1 cellular context compared by ENCODE assay signal in genomic region chr1:207579436-207579799, GRCh38.
A peak's percentile ranks its signal among the peaks of the same experiment; 100 is the strongest.
TF ChIP-seq lines count a peak whose summit lies in the region.

No MANE protein-coding gene starts in this region.

TF ChIP-seq in K562, 482 proteins besides CTCF, POLR2A, EP300 and RAD21 (continued from another document and continues in another):
- no peak for TF ChIP-seq MLX (CRISPR knock-in tag; conservative IDR thresholded peaks at IDR 0.05)
- TF ChIP-seq, protein P1, sequence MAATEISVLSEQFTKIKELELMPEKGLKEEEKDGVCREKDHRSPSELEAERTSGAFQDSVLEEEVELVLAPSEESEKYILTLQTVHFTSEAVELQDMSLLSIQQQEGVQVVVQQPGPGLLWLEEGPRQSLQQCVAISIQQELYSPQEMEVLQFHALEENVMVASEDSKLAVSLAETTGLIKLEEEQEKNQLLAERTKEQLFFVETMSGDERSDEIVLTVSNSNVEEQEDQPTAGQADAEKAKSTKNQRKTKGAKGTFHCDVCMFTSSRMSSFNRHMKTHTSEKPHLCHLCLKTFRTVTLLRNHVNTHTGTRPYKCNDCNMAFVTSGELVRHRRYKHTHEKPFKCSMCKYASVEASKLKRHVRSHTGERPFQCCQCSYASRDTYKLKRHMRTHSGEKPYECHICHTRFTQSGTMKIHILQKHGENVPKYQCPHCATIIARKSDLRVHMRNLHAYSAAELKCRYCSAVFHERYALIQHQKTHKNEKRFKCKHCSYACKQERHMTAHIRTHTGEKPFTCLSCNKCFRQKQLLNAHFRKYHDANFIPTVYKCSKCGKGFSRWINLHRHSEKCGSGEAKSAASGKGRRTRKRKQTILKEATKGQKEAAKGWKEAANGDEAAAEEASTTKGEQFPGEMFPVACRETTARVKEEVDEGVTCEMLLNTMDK (IDR thresholded peaks at IDR 0.05; ENCODE audit: borderline replicate concordance, insufficient read depth, low read depth, low read length, poor library complexity, severe bottlenecking) = peak; percentile 24
- TF ChIP-seq NONO (IDR thresholded peaks at IDR 0.05; ENCODE audit: low read depth in 2 of 2, low read length in 1 of 2) = no peak
- TF ChIP-seq CC2D1A (IDR thresholded peaks at IDR 0.05) = peak; percentile 86
- TF ChIP-seq NR2C1 (IDR thresholded peaks at IDR 0.05) = no peak
- TF ChIP-seq NR2C1 (tag; IDR thresholded peaks at IDR 0.05) = peak; percentile 58; the same call in 1 of the 2 replicates
- peak; percentile 13; the same call in 1 of the 2 replicates for TF ChIP-seq PHF21A (IDR thresholded peaks at IDR 0.05; ENCODE audit: borderline replicate concordance, low read depth)
- TF ChIP-seq ZNF347 (CRISPR knock-in tag; IDR thresholded peaks at IDR 0.05; ENCODE audit: low read depth) = no peak
- TF ChIP-seq HDAC6 (IDR thresholded peaks at IDR 0.05; ENCODE audit: low read depth, low read length) = no peak
- no peak for TF ChIP-seq CEBPB (tag; IDR thresholded peaks at IDR 0.05)
- peak; percentile 91 for TF ChIP-seq CTBP1 (IDR thresholded peaks at IDR 0.05; ENCODE audit: borderline replicate concordance)
- TF ChIP-seq MED1 (CRISPR knock-in tag; IDR thresholded peaks at IDR 0.05; ENCODE audit: borderline replicate concordance) = no peak
- no peak for TF ChIP-seq ELF1 (tag; IDR thresholded peaks at IDR 0.05)
- TF ChIP-seq HDAC1 (IDR thresholded peaks at IDR 0.05) = peak in 1 of 2 experiments; percentile 58; a peak in 1 of 4 replicates
- 0 out of 2 replicates have a peak, but pooled peaks have one; percentile 55 for TF ChIP-seq KLF13 (tag; IDR thresholded peaks at IDR 0.05; ENCODE audit: borderline replicate concordance, low read depth)
- TF ChIP-seq GABPB1 (CRISPR knock-in tag; IDR thresholded peaks at IDR 0.05) = no peak
- TF ChIP-seq ZZZ3 (IDR thresholded peaks at IDR 0.05) = no peak
- TF ChIP-seq U2AF1 (optimal IDR thresholded peaks at IDR 0.05; ENCODE audit: low read depth, low read length) = no peak
- peak; percentile 23; the same call in 1 of the 2 replicates for TF ChIP-seq ATF7 (IDR thresholded peaks at IDR 0.05)
- TF ChIP-seq, protein P2, sequence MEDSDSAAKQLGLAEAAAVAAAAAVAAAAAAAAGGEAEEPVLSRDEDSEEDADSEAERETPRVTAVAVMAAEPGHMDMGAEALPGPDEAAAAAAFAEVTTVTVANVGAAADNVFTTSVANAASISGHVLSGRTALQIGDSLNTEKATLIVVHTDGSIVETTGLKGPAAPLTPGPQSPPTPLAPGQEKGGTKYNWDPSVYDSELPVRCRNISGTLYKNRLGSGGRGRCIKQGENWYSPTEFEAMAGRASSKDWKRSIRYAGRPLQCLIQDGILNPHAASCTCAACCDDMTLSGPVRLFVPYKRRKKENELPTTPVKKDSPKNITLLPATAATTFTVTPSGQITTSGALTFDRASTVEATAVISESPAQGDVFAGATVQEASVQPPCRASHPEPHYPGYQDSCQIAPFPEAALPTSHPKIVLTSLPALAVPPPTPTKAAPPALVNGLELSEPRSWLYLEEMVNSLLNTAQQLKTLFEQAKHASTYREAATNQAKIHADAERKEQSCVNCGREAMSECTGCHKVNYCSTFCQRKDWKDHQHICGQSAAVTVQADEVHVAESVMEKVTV (CRISPR knock-in tag; IDR thresholded peaks at IDR 0.05) = peak; percentile 91
- peak; percentile 98 for TF ChIP-seq RREB1 (CRISPR knock-in tag; IDR thresholded peaks at IDR 0.05)
- no peak for TF ChIP-seq ZFP36 (IDR thresholded peaks at IDR 0.05; ENCODE audit: low read depth, low read length, partially characterized antibody)
- TF ChIP-seq PYGO2 (tag; IDR thresholded peaks at IDR 0.05) = no peak
- TF ChIP-seq EZH2 (IDR thresholded peaks at IDR 0.05; ENCODE audit: borderline replicate concordance, low read depth, low read length) = no peak
- TF ChIP-seq RB1 (IDR thresholded peaks at IDR 0.05; ENCODE audit: low read depth) = peak; percentile 68
- TF ChIP-seq, protein P3, sequence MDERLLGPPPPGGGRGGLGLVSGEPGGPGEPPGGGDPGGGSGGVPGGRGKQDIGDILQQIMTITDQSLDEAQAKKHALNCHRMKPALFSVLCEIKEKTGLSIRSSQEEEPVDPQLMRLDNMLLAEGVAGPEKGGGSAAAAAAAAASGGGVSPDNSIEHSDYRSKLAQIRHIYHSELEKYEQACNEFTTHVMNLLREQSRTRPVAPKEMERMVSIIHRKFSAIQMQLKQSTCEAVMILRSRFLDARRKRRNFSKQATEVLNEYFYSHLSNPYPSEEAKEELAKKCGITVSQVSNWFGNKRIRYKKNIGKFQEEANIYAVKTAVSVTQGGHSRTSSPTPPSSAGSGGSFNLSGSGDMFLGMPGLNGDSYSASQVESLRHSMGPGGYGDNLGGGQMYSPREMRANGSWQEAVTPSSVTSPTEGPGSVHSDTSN (CRISPR knock-in tag; IDR thresholded peaks at IDR 0.05; ENCODE audit: low read depth) = 0 out of 2 replicates have a peak, but pooled peaks have one; percentile 10
- TF ChIP-seq, protein P3 (tag; conservative IDR thresholded peaks at IDR 0.05; ENCODE audit: low read depth) = peak; percentile 80
- peak; percentile 28 to 30; a peak in 1 of 4 replicates for TF ChIP-seq FOXK2 (conservative IDR thresholded peaks at IDR 0.05 in 1 of 2, IDR thresholded peaks at IDR 0.05 in 1 of 2; ENCODE audit: low read depth in 2 of 2)
- TF ChIP-seq KDM5B (IDR thresholded peaks at IDR 0.05; ENCODE audit: insufficient replicate concordance, low read depth, low read length) = no peak
- TF ChIP-seq MLLT1 (IDR thresholded peaks at IDR 0.05) = 0 out of 4 replicates have a peak, but pooled peaks of 1 of the 2 experiments have one; percentile 12
- no peak for TF ChIP-seq ZNF23 (CRISPR knock-in tag; IDR thresholded peaks at IDR 0.05)
- no peak for TF ChIP-seq ZNF12 (CRISPR knock-in tag; IDR thresholded peaks at IDR 0.05)
- TF ChIP-seq RCOR1 (IDR thresholded peaks at IDR 0.05; ENCODE audit: borderline replicate concordance in 1 of 2, low read depth in 2 of 2, low read length in 2 of 2) = peak in 1 of 2 experiments; percentile 85; a peak in 2 of 4 replicates
- no peak for TF ChIP-seq SFPQ (IDR thresholded peaks at IDR 0.05; ENCODE audit: low read depth, low read length)
- TF ChIP-seq MAX (CRISPR knock-in tag; IDR thresholded peaks at IDR 0.05) = no peak
- TF ChIP-seq CSDE1 (IDR thresholded peaks at IDR 0.05) = peak in 1 of 2 experiments; percentile 83; a peak in 2 of 4 replicates
- peak; percentile 85 for TF ChIP-seq ZNF232 (CRISPR knock-in tag; IDR thresholded peaks at IDR 0.05)
- 0 out of 4 replicates have a peak, but pooled peaks of 1 of the 2 experiments have one; percentile 47 for TF ChIP-seq MNT (conservative IDR thresholded peaks at IDR 0.05)
- TF ChIP-seq YY1 (IDR thresholded peaks at IDR 0.05; ENCODE audit: borderline replicate concordance in 1 of 3, control insufficient read depth in 1 of 3, extremely low read depth in 1 of 3, insufficient read depth in 3 of 3, insufficient read length in 1 of 3, insufficient replicate concordance in 2 of 3, low read depth in 1 of 3, low read length in 2 of 3) = peak in 2 of 3 experiments; percentile 80 to 93
- 0 out of 2 replicates have a peak, but pooled peaks have one; percentile 52 for TF ChIP-seq ESRRA (IDR thresholded peaks at IDR 0.05; ENCODE audit: borderline replicate concordance, low read depth)
- TF ChIP-seq RBBP5 (IDR thresholded peaks at IDR 0.05; ENCODE audit: borderline replicate concordance, insufficient read depth, low read length, poor library complexity, severe bottlenecking) = no peak
